ENCODE assay signal across 5 cellular contexts in the genomic region with DNA sequence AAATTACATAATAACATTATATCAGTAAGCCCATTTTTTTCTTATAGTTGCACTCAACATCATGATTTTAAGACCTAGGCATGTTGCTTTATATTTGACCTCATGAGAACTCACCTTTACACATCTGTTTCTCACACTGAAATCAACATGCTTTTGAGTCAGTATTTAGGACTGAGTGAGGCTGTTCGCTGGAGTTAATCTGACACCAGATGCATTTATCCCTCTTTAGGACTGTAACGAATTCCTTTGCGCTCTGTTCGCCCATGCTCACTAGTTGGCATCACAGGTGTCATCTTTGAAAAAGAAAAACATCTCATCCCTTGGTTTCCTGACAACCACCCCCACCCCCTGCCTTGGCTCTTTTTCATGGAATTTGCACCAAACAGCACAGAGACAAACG. TPM values are rescaled to one million over a fixed set of nuclear protein-coding genes. Genes with fewer than 3 reads are reported as not detected.
"Had no signal": no experiment of that assay in that cellular context is flagged by ENCODE, and none has a peak within 500 bp of the region (broad histone marks: within the 10 kb centered on the region; RNA-seq: fewer than 3 reads in every experiment).

No MANE protein-coding gene starts in this region.

RNA-seq across cellular contexts. Expression of a gene that starts 24.3 kb away (rescaled TPM):
- total RNA-seq: GM23248, H1, H4, H7 had no signal
- polyA plus RNA-seq: GM23338 had no signal
